In the genomic region with DNA sequence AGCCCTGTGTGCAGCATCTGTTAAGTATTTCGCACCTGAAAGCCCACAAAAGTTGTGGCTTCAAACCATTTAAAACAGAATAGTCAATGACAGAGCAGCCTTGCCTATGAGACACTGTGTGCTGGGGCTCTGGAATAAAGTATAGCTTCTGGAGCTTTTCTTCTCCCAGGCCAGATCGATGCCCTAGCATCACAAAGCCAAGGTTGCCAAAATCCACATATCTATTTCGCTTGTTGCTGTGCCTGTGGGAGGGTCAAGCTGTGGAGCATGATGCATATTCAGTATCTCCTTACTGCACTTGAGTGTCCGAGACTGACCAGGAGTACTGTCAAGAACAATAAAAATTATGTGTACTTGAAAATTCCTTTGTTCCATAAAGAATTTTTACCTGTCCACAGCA, we compare ENCODE assay signal across 18 cellular contexts. TPM values are rescaled to one million over a fixed set of nuclear protein-coding genes. Genes with fewer than 3 reads are reported as not detected.
DNase-seq lines count a peak whose midpoint lies in the region; ATAC-seq and TF ChIP-seq lines count a peak whose summit lies in the region.
"Had no signal": no experiment of that assay in that cellular context is flagged by ENCODE, and none has a peak within 500 bp of the region (broad histone marks: within the 10 kb centered on the region; RNA-seq: fewer than 3 reads in every experiment).

No MANE protein-coding gene starts in this region.

- no peak for TF ChIP-seq POLR2A in esophagus muscularis mucosa (IDR thresholded peaks at IDR 0.05; ENCODE audit: low read depth)
- no peak for TF ChIP-seq POLR2A in transverse colon (IDR thresholded peaks at IDR 0.05)

- H3K27ac Mint-ChIP-seq in activated T-cell treated with anti-CD3 and anti-CD28 coated beads, Interleukin-2, amount 50 U/mL, for 72 hours = peak overlapping the region; percentile 89
- H3K27ac Mint-ChIP-seq: activated CD8-positive, alpha-beta T cell treated with anti-CD3 and anti-CD28 coated beads, Interleukin-2, amount 10 ng/mL, durations not matched to agents 7 days and 5 days; B cell had no signal

- TF ChIP-seq CTCF in esophagus muscularis mucosa (IDR thresholded peaks at IDR 0.05) (no peak), osteoblast (IDR thresholded peaks at IDR 0.05; ENCODE audit: extremely low read depth, low read depth, low read length) (no peak), transverse colon (IDR thresholded peaks at IDR 0.05) (no peak)

- intact Hi-C loops in esophagus muscularis mucosa (cut with DNase I) (no loop called here), transverse colon (cut with DNase I; ENCODE audit: low total_unique reads) (no loop called here)

- no peaks in the 10 kb centered on the region for H3K9me3 ChIP-seq in esophagus muscularis mucosa
- no peaks in the 10 kb centered on the region for H3K9me3 ChIP-seq in osteoblast (ENCODE audit: low read depth, low read length)
- no peaks in the 10 kb centered on the region for H3K9me3 ChIP-seq in transverse colon

- peaks cover 98% of the 10 kb centered on the region for H3K79me2 ChIP-seq in osteoblast (ENCODE audit: insufficient read depth, low read length)

- no peak overlapping the region for H3K4me3 Mint-ChIP-seq in activated T-cell treated with anti-CD3 and anti-CD28 coated beads, Interleukin-2, amount 50 U/mL, for 72 hours
- H3K4me3 Mint-ChIP-seq: activated CD8-positive, alpha-beta T cell treated with anti-CD3 and anti-CD28 coated beads, Interleukin-2, amount 10 ng/mL, durations not matched to agents 7 days and 5 days; B cell had no signal

- H2AFZ ChIP-seq in osteoblast (ENCODE audit: low read length) = no peak overlapping the region

- H3K9me3 Mint-ChIP-seq in activated T-cell treated with anti-CD3 and anti-CD28 coated beads, Interleukin-2, amount 50 U/mL, for 72 hours = no peaks in the 10 kb centered on the region

- no peaks in the 10 kb centered on the region for H3K4me1 Mint-ChIP-seq in activated T-cell treated with anti-CD3 and anti-CD28 coated beads, Interleukin-2, amount 50 U/mL, for 72 hours (ENCODE audit: low read depth)
- H3K4me1 Mint-ChIP-seq: B cell had no signal

- ATAC-seq in activated T-cell treated with anti-CD3 and anti-CD28 coated beads, Interleukin-2, amount 50 U/mL, for 72 hours (replicated peaks in 1 of 2) = no peak
- ATAC-seq in GM21381 (IDR thresholded peaks at IDR 0.05; ENCODE audit: unreplicated experiment) (no peak), GM21367 (IDR thresholded peaks at IDR 0.05; ENCODE audit: unreplicated experiment) (no peak)
- ATAC-seq: activated CD8-positive, alpha-beta T cell treated with anti-CD3 and anti-CD28 coated beads, Interleukin-2, amount 10 ng/mL, durations not matched to agents 7 days and 5 days; GM12878 had no signal

- WGBS in esophagus muscularis mucosa = 58% methylated on average over 4 of the region's 4 CpGs
- WGBS in transverse colon (ENCODE audit: low coverage in 1 of 2), 2 donors = 68 to 86% methylated on average over 3 to 4 of the region's 4 CpGs

- no peaks in the 10 kb centered on the region for H3K36me3 ChIP-seq in esophagus muscularis mucosa
- peaks cover 46% of the 10 kb centered on the region for H3K36me3 ChIP-seq in osteoblast (ENCODE audit: insufficient read depth, low read length)
- no peaks in the 10 kb centered on the region for H3K36me3 ChIP-seq in transverse colon

- peaks cover 62% of the 10 kb centered on the region for H4K20me1 ChIP-seq in osteoblast (ENCODE audit: insufficient read depth, low read length)

- H3K4me1 ChIP-seq in esophagus muscularis mucosa (peaks cover 50 to 97% (median 93%) of the 10 kb centered on the region in 4 donors), osteoblast (ENCODE audit: insufficient read depth, low read length) (peaks cover 58% of the 10 kb centered on the region), transverse colon (peaks cover 7 to 69% (median 46%) of the 10 kb centered on the region in 4 donors)

- peak overlapping the region; percentile 41 for H3K4me2 ChIP-seq in osteoblast (ENCODE audit: insufficient read depth, low read length)

- peaks cover 13% of the 10 kb centered on the region for H3K27me3 Mint-ChIP-seq in activated T-cell treated with anti-CD3 and anti-CD28 coated beads, Interleukin-2, amount 50 U/mL, for 72 hours (ENCODE audit: low read depth)

- H3K36me3 Mint-ChIP-seq in activated T-cell treated with anti-CD3 and anti-CD28 coated beads, Interleukin-2, amount 50 U/mL, for 72 hours (ENCODE audit: insufficient read depth in 2 of 2) = no peaks in the 10 kb centered on the region

- no peaks in the 10 kb centered on the region for H3K27me3 ChIP-seq in esophagus muscularis mucosa
- no peaks in the 10 kb centered on the region for H3K27me3 ChIP-seq in osteoblast (ENCODE audit: insufficient read depth, low read length)
- H3K27me3 ChIP-seq in transverse colon = no peaks in the 10 kb centered on the region

- H3K27ac ChIP-seq in esophagus muscularis mucosa (replicated peaks in 1 of 4) (peak overlapping the region; percentile 91 to 99 (median 96)), osteoblast (ENCODE audit: low read depth, low read length) (peak overlapping the region; percentile 20), transverse colon (peak overlapping the region; percentile 35 to 97 (median 94))

- peak overlapping the region in 3 of 4 donors; percentile 22 to 31 (median 26) for H3K4me3 ChIP-seq in esophagus muscularis mucosa
- no peak overlapping the region for H3K4me3 ChIP-seq in osteoblast (ENCODE audit: insufficient read depth, low read length)
- no peak overlapping the region for H3K4me3 ChIP-seq in transverse colon
- H3K4me3 ChIP-seq: GM12878 had no signal

- no peak for DNase-seq in activated T-cell treated with anti-CD3 and anti-CD28 coated beads, Interleukin-2, amount 50 U/mL, for 72 hours
- no peak for DNase-seq in activated T-cell treated with anti-CD3 and anti-CD28 coated beads, Interleukin-2, amount 50 U/mL, for 1 hour
- DNase-seq in esophagus muscularis mucosa (ENCODE audit: extremely low spot score) (no peak), osteoblast (ENCODE audit: insufficient read length, low spot score, missing footprints) (peak; percentile 29), transverse colon (no peak), NCI-H526 (lab: John Stamatoyannopoulos, UW) (no peak)
- DNase-seq: activated CD4-positive, CD25-positive, alpha-beta regulatory T cell treated with anti-CD3 and anti-CD28 coated beads, Interleukin-2, amount 50 U/mL, for 72 hours; activated CD8-positive, alpha-beta T cell treated with anti-CD3 and anti-CD28 coated beads, Interleukin-2, amount 10 ng/mL, durations not matched to agents 7 days and 5 days; dermis blood vessel endothelial cell; DMS79 treated with DMSO at 0.1 percent for 48 hours; NCI-H1048; NCI-H187 treated with DMSO at 0.1 percent for 48 hours; NCI-H69; SHP77 had no signal

- TF ChIP-seq EP300 in esophagus muscularis mucosa (IDR thresholded peaks at IDR 0.05) (no peak), transverse colon (IDR thresholded peaks at IDR 0.05; ENCODE audit: low read depth) (no peak)

- in situ Hi-C loops in transverse colon (cut with MboI; ENCODE audit: low pct_ligation_motif_present in 1 of 4, low pct_unique_long_range_greater_than_20kb in 1 of 4, low sequenced_read_pairs in 3 of 4) = loop anchor here in 1 of 4 donors (25.0 kb wide), 1 partner anchor 91 kb away; no protein-coding TSS in a partner anchor

RNA-seq across cellular contexts. Expression of a gene that starts 7.6 kb away (rescaled TPM):
- total RNA-seq in activated T-cell treated with anti-CD3 and anti-CD28 coated beads, Interleukin-2, amount 50 U/mL, for 72 hours = under 1 TPM; 0.17 to 0.90 TPM
- 10 to 100 TPM; 48.2 to 84.7 (median 54.9) TPM for total RNA-seq in esophagus muscularis mucosa
- 282 and 345 TPM in 2 replicates for total RNA-seq in osteoblast
- total RNA-seq in transverse colon = 100 to 1,000 TPM in 2 of 4 donors, 10 to 100 TPM in 2; 18.9 to 178 (median 92.0) TPM
- total RNA-seq: B cell had no signal

Comparison
In these comparisons a context has a peak if more than half of its experiments do, and no peak if none do; other contexts are left out.
1. H3K27ac ChIP-seq: peak in every context shown above with its lines; median percentile 96 in esophagus muscularis mucosa; 94 in transverse colon; 20 in osteoblast.
2. H3K4me3 ChIP-seq: peak in esophagus muscularis mucosa (3 of 4); none in osteoblast (single experiment) and transverse colon (0 of 4).
3. RNA of a gene that starts 7.6 kb away (total RNA-seq): 282 to 345 TPM in osteoblast, 18.9 to 178 TPM in transverse colon and 48.2 to 84.7 TPM in esophagus muscularis mucosa; 0.17 to 0.90 TPM in activated T-cell treated with anti-CD3 and anti-CD28 coated beads, Interleukin-2, amount 50 U/mL, for 72 hours; every median in the first group is over 10 times any median in the second.